In genomic region chr10:70908426-70909296, GRCh38 we compare ENCODE assay signal across 17 cellular contexts.
"Had no signal": no experiment of that assay in that cellular context is flagged by ENCODE, and none has a peak within 500 bp of the region (broad histone marks: within the 10 kb centered on the region; RNA-seq: fewer than 3 reads in every experiment).

No MANE protein-coding gene starts in this region.

- H3K9me3 ChIP-seq: transverse colon had no signal

- H3K27me3 ChIP-seq: brain microvascular endothelial cell, transverse colon had no signal

- H3K27ac Mint-ChIP-seq: activated naive CD8-positive, alpha-beta T cell treated with anti-CD3 and anti-CD28 coated beads, Interleukin-2, amount 10 ng/mL, durations not matched to agents 7 days and 5 days had no signal

- H2AFZ ChIP-seq: parathyroid adenoma had no signal

- H3K27ac ChIP-seq: brain microvascular endothelial cell, foreskin keratinocyte, parathyroid adenoma, skin epidermis, transverse colon had no signal

- H3K27me3 Mint-ChIP-seq: activated naive CD8-positive, alpha-beta T cell treated with anti-CD3 and anti-CD28 coated beads, Interleukin-2, amount 10 ng/mL, durations not matched to agents 7 days and 5 days had no signal

- H3K9ac ChIP-seq: parathyroid adenoma had no signal

- H3K4me1 Mint-ChIP-seq: activated naive CD8-positive, alpha-beta T cell treated with anti-CD3 and anti-CD28 coated beads, Interleukin-2, amount 10 ng/mL, durations not matched to agents 7 days and 5 days; naive B cell had no signal

- ATAC-seq: foreskin keratinocyte had no signal

- H3K36me3 ChIP-seq: brain microvascular endothelial cell, transverse colon had no signal

- H3K79me2 ChIP-seq: parathyroid adenoma had no signal

- H3K4me3 ChIP-seq: skin epidermis, transverse colon had no signal

- H3K36me3 Mint-ChIP-seq: activated naive CD8-positive, alpha-beta T cell treated with anti-CD3 and anti-CD28 coated beads, Interleukin-2, amount 10 ng/mL, durations not matched to agents 7 days and 5 days; naive B cell had no signal

- H3K9me3 Mint-ChIP-seq: activated naive CD8-positive, alpha-beta T cell treated with anti-CD3 and anti-CD28 coated beads, Interleukin-2, amount 10 ng/mL, durations not matched to agents 7 days and 5 days had no signal

- H3K4me1 ChIP-seq: foreskin keratinocyte, parathyroid adenoma had no signal

- DNase-seq: activated CD4-positive, alpha-beta T cell treated with anti-CD3 and anti-CD28 coated beads for 1 hour; activated CD4-positive, alpha-beta T cell treated with anti-CD3 and anti-CD28 coated beads, Interleukin-2, amount 50 U/mL, for 4 hours; activated naive CD4-positive, alpha-beta T cell; activated T-cell treated with anti-CD3 and anti-CD28 coated beads for 4 hours; brain microvascular endothelial cell; cerebellar nuclear complex; effector CD8-positive, alpha-beta T cell; foreskin keratinocyte; mammary epithelial cell; naive B cell; stimulated activated CD4-positive, alpha-beta T cell treated with anti-CD3 and anti-CD28 coated beads, Interleukin-4, amount 100 ng/mL, for 24 hours; stimulated activated naive CD4-positive, alpha-beta T cell treated with Interleukin-2 at 50 U/mL for 16 hours; substantia nigra; transverse colon had no signal

- H3K4me3 Mint-ChIP-seq: activated naive CD8-positive, alpha-beta T cell treated with anti-CD3 and anti-CD28 coated beads, Interleukin-2, amount 10 ng/mL, durations not matched to agents 7 days and 5 days; naive B cell had no signal
